ENCODE assay signal across 8 cellular contexts in the genomic region with DNA sequence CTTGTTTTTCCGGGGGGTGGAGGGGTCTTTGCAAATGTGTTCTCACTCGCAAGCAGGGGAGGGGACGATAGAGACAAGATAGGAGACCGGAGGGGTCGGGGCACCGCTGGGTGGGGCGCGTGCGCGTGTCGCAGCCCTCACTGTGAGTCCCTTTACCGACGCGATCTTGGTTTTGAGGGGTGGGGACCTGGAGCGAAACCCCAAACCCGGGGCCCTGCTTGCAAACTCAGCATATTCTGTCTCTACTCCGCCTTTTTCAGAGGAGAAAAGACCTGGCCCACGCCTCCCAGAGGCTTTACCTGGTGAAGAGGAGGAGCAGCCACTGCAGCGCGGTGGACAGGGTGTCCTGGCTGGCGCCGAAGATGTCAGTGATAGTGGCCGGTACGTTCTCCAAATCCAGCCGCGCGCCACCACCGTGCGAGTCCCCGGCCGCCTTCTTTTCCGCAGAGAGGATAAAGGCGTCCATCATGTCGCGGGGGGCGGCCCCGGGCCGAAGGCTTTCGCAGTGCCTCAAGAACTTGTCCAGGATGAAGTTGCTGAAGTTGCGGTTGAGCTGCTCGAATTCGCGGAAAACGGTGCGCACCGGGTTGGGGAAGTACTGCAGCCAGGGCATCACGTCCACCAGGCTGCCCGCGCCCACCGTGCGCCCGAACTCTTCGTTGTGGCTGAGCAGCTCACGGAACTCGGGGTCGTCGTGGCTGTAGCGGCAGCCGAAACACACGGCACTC. TPM values are rescaled to one million over a fixed set of nuclear protein-coding genes. Genes with fewer than 3 reads are reported as not detected.
DNase-seq lines count a peak whose midpoint lies in the region; ATAC-seq and TF ChIP-seq lines count a peak whose summit lies in the region.

No MANE protein-coding gene starts in this region.

- peaks cover 8% of the 10 kb centered on the region for H3K36me3 Mint-ChIP-seq in brain

- H3K27me3 Mint-ChIP-seq in brain = peaks cover 91% of the 10 kb centered on the region
- H3K27me3 Mint-ChIP-seq in stimulated activated naive CD8-positive, alpha-beta T cell treated with anti-CD3 and anti-CD28 coated beads, Interleukin-15, amount 100 ng/mL, for 72 hours = peaks cover 41% of the 10 kb centered on the region

- peak overlapping the region; percentile 13 to 78 (median 55) for H3K27ac Mint-ChIP-seq in brain
- peak overlapping the region; percentile 27 to 100 for H3K27ac Mint-ChIP-seq in stimulated activated naive CD8-positive, alpha-beta T cell treated with anti-CD3 and anti-CD28 coated beads, Interleukin-15, amount 100 ng/mL, for 72 hours

- ATAC-seq in stimulated activated naive CD8-positive, alpha-beta T cell treated with anti-CD3 and anti-CD28 coated beads, Interleukin-15, amount 100 ng/mL, for 72 hours = no peak

- no peak for TF ChIP-seq CTCF in brain (conservative IDR thresholded peaks at IDR 0.05)

- peaks cover 15% of the 10 kb centered on the region for H3K4me1 Mint-ChIP-seq in brain
- peaks cover 43% of the 10 kb centered on the region for H3K4me1 Mint-ChIP-seq in stimulated activated naive CD8-positive, alpha-beta T cell treated with anti-CD3 and anti-CD28 coated beads, Interleukin-15, amount 100 ng/mL, for 72 hours

- peaks cover 2 to 17% (median 5%) of the 10 kb centered on the region in 5 experiments for H3K9me3 Mint-ChIP-seq in brain
- H3K9me3 Mint-ChIP-seq in stimulated activated naive CD8-positive, alpha-beta T cell treated with anti-CD3 and anti-CD28 coated beads, Interleukin-15, amount 100 ng/mL, for 72 hours = no peaks in the 10 kb centered on the region

- DNase-seq in DMS53 (lab: John Stamatoyannopoulos, UW) (peak; percentile 36), DMS53 treated with DMSO at 0.1 percent for 48 hours (lab: John Stamatoyannopoulos, UW; ENCODE audit: unreplicated experiment) (no peak), left kidney (ENCODE audit: low read depth, low spot score) (peak; percentile 61), NK-92 (lab: John Stamatoyannopoulos, UW; ENCODE audit: unreplicated experiment) (no peak), HK-2 (ENCODE audit: unreplicated experiment) (no peak), NCI-H2029 treated with DMSO at 0.1 percent for 48 hours (lab: John Stamatoyannopoulos, UW) (no peak)
- DNase-seq in stimulated activated naive CD8-positive, alpha-beta T cell treated with anti-CD3 and anti-CD28 coated beads, Interleukin-15, amount 100 ng/mL, for 72 hours = peak; percentile 31 to 43

- H3K4me3 Mint-ChIP-seq in brain = peak overlapping the region; percentile 76 to 89 (median 83)
- H3K4me3 Mint-ChIP-seq in stimulated activated naive CD8-positive, alpha-beta T cell treated with anti-CD3 and anti-CD28 coated beads, Interleukin-15, amount 100 ng/mL, for 72 hours = peak overlapping the region; percentile 74 to 94

RNA-seq across cellular contexts. Expression of a gene that starts 1.7 kb away (rescaled TPM):
- 1.3 TPM for polyA plus RNA-seq in brain (ENCODE audit: insufficient read depth, low read depth, low replicate concordance)

Comparison
In these comparisons a context has a peak if more than half of its experiments do, and no peak if none do; other contexts are left out.
1. DNase-seq: peak in DMS53 (single experiment), left kidney (single experiment) and stimulated activated naive CD8-positive, alpha-beta T cell treated with anti-CD3 and anti-CD28 coated beads, Interleukin-15, amount 100 ng/mL, for 72 hours (2 of 2); none in DMS53 treated with DMSO at 0.1 percent for 48 hours (single experiment), NK-92 (single experiment), HK-2 (single experiment) and NCI-H2029 treated with DMSO at 0.1 percent for 48 hours (single experiment).